1 cellular context compared by ENCODE assay signal in genomic region chr15:85393206-85393605, GRCh38.
TF ChIP-seq lines count a peak whose summit lies in the region.

No MANE protein-coding gene starts in this region.

TF ChIP-seq in IMR-90, 13 proteins besides CTCF, POLR2A, EP300 and RAD21:
- TF ChIP-seq CHD1 (IDR thresholded peaks at IDR 0.05; ENCODE audit: low read depth, low read length) (no peak), RCOR1 (IDR thresholded peaks at IDR 0.05; ENCODE audit: insufficient replicate concordance, low read length) (no peak), SMC3 (IDR thresholded peaks at IDR 0.05; ENCODE audit: low read depth, low read length) (no peak), FOS (IDR thresholded peaks at IDR 0.05; ENCODE audit: low read depth, low read length) (no peak), USF2 (IDR thresholded peaks at IDR 0.05; ENCODE audit: low read depth, low read length) (no peak), MAFK (IDR thresholded peaks at IDR 0.05; ENCODE audit: low read depth, low read length) (no peak), CEBPB (IDR thresholded peaks at IDR 0.05; ENCODE audit: low read depth, low read length) (no peak), BHLHE40 (IDR thresholded peaks at IDR 0.05; ENCODE audit: low read depth, low read length) (no peak), MXI1 (IDR thresholded peaks at IDR 0.05; ENCODE audit: borderline replicate concordance, low read depth, low read length) (no peak), NFE2L2 (IDR thresholded peaks at IDR 0.05; ENCODE audit: low read depth, low read length) (no peak), RFX5 (IDR thresholded peaks at IDR 0.05; ENCODE audit: low read depth, low read length) (no peak), ELK1 (IDR thresholded peaks at IDR 0.05; ENCODE audit: borderline replicate concordance, low read depth, low read length) (no peak), MAZ (IDR thresholded peaks at IDR 0.05; ENCODE audit: borderline replicate concordance, low read depth, low read length) (no peak)
